ENCODE assay signal across 8 cellular contexts in genomic region chr13:96089749-96090239, GRCh38. TPM values are rescaled to one million over a fixed set of nuclear protein-coding genes. Genes with fewer than 3 reads are reported as not detected.
A peak's percentile ranks its signal among the peaks of the same experiment; 100 is the strongest.
DNase-seq lines count a peak whose midpoint lies in the region; ATAC-seq and TF ChIP-seq lines count a peak whose summit lies in the region.

Gene HS6ST3, plus strand, starts transcription at chr13:96090107.

- no peaks in the 10 kb centered on the region for H3K4me1 ChIP-seq in rectal smooth muscle tissue (ENCODE audit: control insufficient read depth, insufficient read depth, low read length)

- TF ChIP-seq CTCF in HL-60 (IDR thresholded peaks at IDR 0.05; ENCODE audit: insufficient read depth, low read length) (no peak), WERI-Rb-1 (IDR thresholded peaks at IDR 0.05; ENCODE audit: low read depth, low read length) (no peak)

- no peak within 1 kb of the TSS for H3K9ac ChIP-seq in rectal smooth muscle tissue (ENCODE audit: low read length)

- intact Hi-C loops in left cardiac atrium (cut with DNase I), result no loop called here

- peaks cover 73% of the 10 kb centered on the region for H3K27me3 ChIP-seq in HL-60 (ENCODE audit: insufficient read depth, poor library complexity, severe bottlenecking)
- H3K27me3 ChIP-seq in WERI-Rb-1 (ENCODE audit: insufficient read depth, low read depth, severe bottlenecking), result peaks cover 90% of the 10 kb centered on the region
- peaks cover 15% of the 10 kb centered on the region for H3K27me3 ChIP-seq in rectal smooth muscle tissue (ENCODE audit: control insufficient read depth, insufficient read depth, low read length)

- H3K36me3 ChIP-seq in WERI-Rb-1 (no peaks in the 10 kb centered on the region), rectal smooth muscle tissue (ENCODE audit: control insufficient read depth, insufficient read depth, low read length) (no peaks in the 10 kb centered on the region)

- H3K4me3 ChIP-seq in HL-60 (replicated peaks; ENCODE audit: insufficient read depth, low read length) (peak within 1 kb of the TSS; percentile 34), WERI-Rb-1 (ENCODE audit: low read depth, low read length) (peak within 1 kb of the TSS; percentile 57), rectal smooth muscle tissue (ENCODE audit: low read length) (peak within 1 kb of the TSS; percentile 49)

- peak; percentile 50 to 74 for ATAC-seq in left cardiac atrium

- no peaks in the 10 kb centered on the region for H3K9me3 ChIP-seq in WERI-Rb-1 (ENCODE audit: severe bottlenecking)

- DNase-seq in stimulated activated CD4-positive, alpha-beta T cell treated with anti-CD3 and anti-CD28 coated beads, Interleukin-15, amount 100 ng/mL, for 24 hours, result peak; percentile 18
- DNase-seq in stimulated activated CD4-positive, alpha-beta T cell treated with anti-CD3 and anti-CD28 coated beads, Interleukin-4, amount 100 ng/mL, for 24 hours, result no peak
- peak in 1 of 2 experiments; percentile 20 for DNase-seq in HL-60 (ENCODE audit: low read depth in 1 of 2, low spot score in 1 of 2)
- peak; percentile 78 for DNase-seq in WERI-Rb-1
- DNase-seq in left cardiac atrium, result peak; percentile 27
- DNase-seq in inferior parietal cortex (ENCODE audit: extremely low spot score), result no peak
- no peak for DNase-seq in COLO829 (ENCODE audit: low spot score)

- H3K27ac ChIP-seq in HL-60 (replicated peaks) (no peak within 1 kb of the TSS), WERI-Rb-1 (no peak within 1 kb of the TSS), rectal smooth muscle tissue (ENCODE audit: low read depth, low read length) (no peak within 1 kb of the TSS)

RNA-seq across cellular contexts. Expression of gene HS6ST3, which starts in this region (rescaled TPM):
- under 1 TPM; 0.35 to 0.42 TPM for total RNA-seq in left cardiac atrium

Comparison
In these comparisons a context has a peak if more than half of its experiments do, and no peak if none do; other contexts are left out.
1. DNase-seq: peak in stimulated activated CD4-positive, alpha-beta T cell treated with anti-CD3 and anti-CD28 coated beads, Interleukin-15, amount 100 ng/mL, for 24 hours (single experiment) and WERI-Rb-1 (single experiment); none in stimulated activated CD4-positive, alpha-beta T cell treated with anti-CD3 and anti-CD28 coated beads, Interleukin-4, amount 100 ng/mL, for 24 hours (single experiment), inferior parietal cortex (single experiment) and COLO829 (single experiment).
2. Peak in DNase-seq and ATAC-seq in left cardiac atrium; RNA of the gene not detected or under 1 TPM.
3. Peak in every context shown above with its lines, with median percentiles within 50 percentile points of each other: H3K4me3 ChIP-seq.